In the genomic region with DNA sequence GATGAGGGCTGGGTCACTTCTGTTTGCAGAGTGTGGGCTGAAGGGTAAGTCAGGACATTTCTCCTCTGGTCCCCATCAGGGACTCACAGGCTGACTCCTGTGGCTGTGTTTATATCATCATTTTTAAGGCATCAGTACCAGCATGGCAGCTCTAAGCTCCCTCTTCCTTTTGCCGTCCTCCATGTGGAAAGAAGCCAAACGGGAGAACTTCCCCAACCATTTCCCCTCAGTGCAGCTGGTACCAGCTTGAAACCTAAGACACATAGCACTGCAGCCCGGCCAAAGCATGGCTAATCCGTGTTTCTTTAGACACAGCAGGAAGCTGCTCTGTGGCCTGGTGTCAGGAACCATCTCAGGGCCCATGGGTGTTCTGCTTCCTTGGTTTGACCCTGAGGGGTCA, we compare ENCODE assay signal across 10 cellular contexts. TPM values are rescaled to one million over a fixed set of nuclear protein-coding genes. Genes with fewer than 3 reads are reported as not detected.
DNase-seq lines count a peak whose midpoint lies in the region; ATAC-seq and TF ChIP-seq lines count a peak whose summit lies in the region.
"Had no signal": no experiment of that assay in that cellular context is flagged by ENCODE, and none has a peak within 500 bp of the region (broad histone marks: within the 10 kb centered on the region; RNA-seq: fewer than 3 reads in every experiment).

No MANE protein-coding gene starts in this region.

- TF ChIP-seq CTCF in right lobe of liver (IDR thresholded peaks at IDR 0.05): no peak

- H3K27ac ChIP-seq in cingulate gyrus (ENCODE audit: low read depth, low read length) (peak overlapping the region; percentile 48), right lobe of liver (peak overlapping the region; percentile 49 to 93 (median 92)), temporal lobe (ENCODE audit: low read depth, low read length) (peak overlapping the region; percentile 25)

- no peaks in the 10 kb centered on the region for H3K27me3 ChIP-seq in right lobe of liver

- H3K9me3 ChIP-seq in right lobe of liver: no peaks in the 10 kb centered on the region

- intact Hi-C loops in right lobe of liver (cut with DNase I): no loop called here

- H3K4me1 ChIP-seq in right lobe of liver: peaks cover 0 to 63% (median 29%) of the 10 kb centered on the region in 4 donors

- ATAC-seq in right lobe of liver (no peak), HG02885 (IDR thresholded peaks at IDR 0.05; ENCODE audit: poor library complexity, unreplicated experiment) (no peak), HG03469 (IDR thresholded peaks at IDR 0.05; ENCODE audit: unreplicated experiment) (no peak)

- peak; percentile 51 for DNase-seq in MV-4-11 (lab: John Stamatoyannopoulos, UW)
- DNase-seq in right lobe of liver: no peak
- no peak for DNase-seq in GM19240 (ENCODE audit: insufficient read length, low spot score)
- DNase-seq: DMS79, NCI-H146, T1000 had no signal

- 25% methylated on average over 2 of the region's 4 CpGs for WGBS in right lobe of liver (ENCODE audit: insufficient coverage, low coverage, low lambda C conversion rate, missing lambda C conversion rate)

- H3K4me3 ChIP-seq in right lobe of liver: no peak overlapping the region

- H3K36me3 ChIP-seq in right lobe of liver: no peaks in the 10 kb centered on the region

- TF ChIP-seq POLR2A in right lobe of liver (IDR thresholded peaks at IDR 0.05): no peak

RNA-seq across cellular contexts. Expression of a gene that starts 31.9 kb away (rescaled TPM):
- 100 to 1,000 TPM in 4 of 6 experiments, 10 to 100 TPM in 2; 95.6 to 155 (median 113) TPM for total RNA-seq in right lobe of liver
- total RNA-seq in temporal lobe: 169 TPM

Comparison
In these comparisons a context has a peak if more than half of its experiments do, and no peak if none do; other contexts are left out.
1. H3K27ac ChIP-seq: peak in every context shown above with its lines; median percentile 92 in right lobe of liver; 48 in cingulate gyrus; 25 in temporal lobe.